Comparison of ENCODE assay signal across 8 cellular contexts in the genomic region with DNA sequence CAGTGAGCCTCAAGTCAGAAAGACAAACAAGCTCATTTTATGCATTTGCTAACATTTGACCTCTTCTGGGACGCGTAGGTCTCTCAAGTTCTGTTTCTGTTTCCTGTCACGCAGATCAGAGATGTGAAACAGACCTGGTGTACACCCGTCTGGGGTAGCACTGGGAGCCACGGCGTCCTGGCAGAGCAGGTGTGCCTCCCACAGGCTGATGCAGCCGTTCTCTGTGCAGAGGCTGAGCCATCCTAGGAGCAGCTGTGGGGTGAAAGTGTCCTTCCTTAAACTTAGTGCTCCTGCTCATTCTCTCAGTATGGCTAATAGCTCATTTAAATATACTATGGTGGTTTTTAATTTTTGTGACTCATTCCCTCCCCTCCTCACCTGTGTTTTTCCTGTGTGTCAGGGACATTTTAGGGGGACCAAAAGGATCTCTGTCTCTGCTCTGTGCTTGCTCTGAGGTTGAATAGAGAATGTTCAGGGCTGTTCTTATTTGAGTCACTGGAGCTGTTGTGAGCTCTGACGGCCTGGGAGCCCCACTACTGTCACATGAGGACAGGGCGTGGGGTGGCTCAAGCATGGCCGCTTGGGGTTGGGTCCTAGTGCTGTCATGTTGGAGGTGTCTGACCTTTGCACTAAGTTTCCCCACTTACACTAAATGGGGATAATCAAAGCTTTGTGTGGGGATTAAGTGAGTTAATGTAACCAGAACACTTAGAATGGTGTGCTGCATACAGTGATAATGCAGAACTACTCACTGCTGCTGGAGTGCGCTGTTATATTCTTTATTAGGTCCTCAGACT. TPM values are rescaled to one million over a fixed set of nuclear protein-coding genes. Genes with fewer than 3 reads are reported as not detected.
DNase-seq lines count a peak whose midpoint lies in the region; ATAC-seq and TF ChIP-seq lines count a peak whose summit lies in the region.

No MANE protein-coding gene starts in this region.

- DNase-seq in H7, result peak; percentile 56
- peak; percentile 46 for DNase-seq in NCI-H2196 treated with DMSO at 0.1 percent for 48 hours (lab: John Stamatoyannopoulos, UW; ENCODE audit: unreplicated experiment)
- peak; percentile 82 for DNase-seq in activated naive CD4-positive, alpha-beta T cell treated with Interleukin-2 at 50 U/mL for 16 hours
- DNase-seq in stimulated activated CD4-positive, alpha-beta T cell treated with anti-CD3 and anti-CD28 coated beads, Interleukin-1b, Interleukin-23, amount 100 ng/mL, for 48 hours, result peak; percentile 93
- DNase-seq in NCI-H226, result no peak
- DNase-seq in NCI-H2227 treated with DMSO at 0.1 percent for 48 hours (lab: John Stamatoyannopoulos, UW), result no peak
- DNase-seq in GF-D8 (lab: John Stamatoyannopoulos, UW), result no peak

- 0 out of 2 replicates have a peak, but pooled peaks cover 2% of the 10 kb centered on the region for H3K36me3 ChIP-seq in H7 (replicated peaks; ENCODE audit: control insufficient read depth, insufficient read depth, low read length)

- peak; percentile 42 for TF ChIP-seq POLR2A in GM18505 (IDR thresholded peaks at IDR 0.05; ENCODE audit: borderline replicate concordance, extremely low read depth, insufficient read depth, insufficient read length)

- no peak overlapping the region for H3K4me3 ChIP-seq in H7 (ENCODE audit: insufficient read depth, low read depth, low read length)

- no peaks in the 10 kb centered on the region; the same call in 1 of the 2 replicates for H3K27me3 ChIP-seq in H7 (ENCODE audit: control insufficient read depth, insufficient read depth, low read length)

- ATAC-seq in GM18505 (IDR thresholded peaks at IDR 0.05; ENCODE audit: unreplicated experiment), result peak; percentile 88

RNA-seq across cellular contexts. Expression of a gene that starts 43.0 kb away (rescaled TPM):
- 99.1 and 105 TPM in 2 replicates for total RNA-seq in H7 (2014; rRNA removed; shearing (Covaris generic))

Comparison
In these comparisons a context has a peak if more than half of its experiments do, and no peak if none do; other contexts are left out.
1. DNase-seq: peak in H7 (single experiment), NCI-H2196 treated with DMSO at 0.1 percent for 48 hours (single experiment), activated naive CD4-positive, alpha-beta T cell treated with Interleukin-2 at 50 U/mL for 16 hours (single experiment) and stimulated activated CD4-positive, alpha-beta T cell treated with anti-CD3 and anti-CD28 coated beads, Interleukin-1b, Interleukin-23, amount 100 ng/mL, for 48 hours (single experiment); none in NCI-H226 (single experiment), NCI-H2227 treated with DMSO at 0.1 percent for 48 hours (single experiment) and GF-D8 (single experiment).